In genomic region chr14:99971087-99971928, GRCh38 we compare ENCODE assay signal across 8 cellular contexts.
DNase-seq lines count a peak whose midpoint lies in the region; ATAC-seq and TF ChIP-seq lines count a peak whose summit lies in the region.

No MANE protein-coding gene starts in this region.

- POLR2A ChIA-PET in IMR-90 (lab: Charles Lee; ENCODE audit: unreplicated experiment) = no interaction called here

- no peaks in the 10 kb centered on the region for H3K9me3 Mint-ChIP-seq in activated T-helper 2 cell treated with anti-CD3 and anti-CD28 coated beads, Interferon-gamma antibody, Interleukin-2, Interleukin-4, amounts not matched to agents 10 μg/mL and 5 μg/mL and 100 μg/mL, durations not matched to agents 14 hours and 24 hours and 36 hours
- peaks cover 26% of the 10 kb centered on the region for H3K9me3 Mint-ChIP-seq in nephron
- no peaks in the 10 kb centered on the region for H3K9me3 Mint-ChIP-seq in stimulated activated naive B cell treated with anti-CD40 and anti-IgM and Interleukin-4, amounts not matched to agents 10 μg/mL and 1 μg/mL and 100 μg/mL, for 72 hours

- 0 out of 2 replicates have a peak overlapping the region, but pooled peaks have one; percentile 10 for H4K91ac ChIP-seq in IMR-90 (ENCODE audit: insufficient read depth, low read depth, low read length)

- peak overlapping the region; percentile 97 for H3K4me3 ChIP-seq in BLaER1
- H3K4me3 ChIP-seq in IMR-90 (ENCODE audit: insufficient read depth, low read depth, low read length) = peak overlapping the region; percentile 96
- peak overlapping the region; percentile 64 to 95 (median 78) for H3K4me3 ChIP-seq in Peyer's patch
- peak overlapping the region; percentile 68 for H3K4me3 ChIP-seq in fibroblast of pulmonary artery (replicated peaks; ENCODE audit: low read depth, low read length)

- BruUV-seq in IMR-90 (replicated peaks; lab: Mats Ljungman, UMichigan) = no TSS peak

- H3K79me1 ChIP-seq in IMR-90 (ENCODE audit: low read depth in 1 of 2, low read length in 2 of 2) = peaks cover 13 to 24% of the 10 kb centered on the region in 2 experiments; a peak in 3 of 4 replicates

- H2BK20ac ChIP-seq in IMR-90 (ENCODE audit: low read depth, low read length) = no peak overlapping the region

- no peak overlapping the region for H4K5ac ChIP-seq in IMR-90 (ENCODE audit: low read depth, low read length)

- CTCF ChIA-PET in IMR-90 (lab: Yijun Ruan, JAX) = interaction anchor here (0.6 to 1.5 kb wide), 2 partner anchors 51 to 137 kb away, joined by 3 to 4 read pairs; no protein-coding TSS in a partner anchor

- no peak overlapping the region for H3K23ac ChIP-seq in IMR-90 (ENCODE audit: low read depth, low read length)

- peaks cover 29% of the 10 kb centered on the region for H4K20me1 ChIP-seq in BLaER1
- H4K20me1 ChIP-seq in IMR-90 (ENCODE audit: insufficient read depth, low read length) = 0 out of 2 replicates have a peak, but pooled peaks cover 5% of the 10 kb centered on the region

- 0 out of 2 replicates have a peak overlapping the region, but pooled peaks have one; percentile 50 for H3K14ac ChIP-seq in IMR-90 (replicated peaks; ENCODE audit: low read depth, low read length)

- ATAC-seq in GM19452 (IDR thresholded peaks at IDR 0.05; ENCODE audit: unreplicated experiment) (peak; percentile 63), IMR-90 (ENCODE audit: low read depth) (peak; percentile 89)
- peak; percentile 87 to 88 for ATAC-seq in stimulated activated naive B cell treated with anti-CD40 and anti-IgM and Interleukin-4, amounts not matched to agents 10 μg/mL and 1 μg/mL and 100 μg/mL, for 72 hours (replicated peaks)

- peak overlapping the region; percentile 94 for H2AFZ ChIP-seq in IMR-90 (replicated peaks; ENCODE audit: low read length, poor library complexity)

- H3K27ac Mint-ChIP-seq in activated T-helper 2 cell treated with anti-CD3 and anti-CD28 coated beads, Interferon-gamma antibody, Interleukin-2, Interleukin-4, amounts not matched to agents 10 μg/mL and 5 μg/mL and 100 μg/mL, durations not matched to agents 14 hours and 24 hours and 36 hours = peak overlapping the region; percentile 50
- peak overlapping the region; percentile 72 to 74 (median 72) for H3K27ac Mint-ChIP-seq in nephron
- no peak overlapping the region for H3K27ac Mint-ChIP-seq in stimulated activated naive B cell treated with anti-CD40 and anti-IgM and Interleukin-4, amounts not matched to agents 10 μg/mL and 1 μg/mL and 100 μg/mL, for 72 hours

- no peak for TF ChIP-seq POLR2A in IMR-90 (IDR thresholded peaks at IDR 0.05; ENCODE audit: low read depth, low read length)
- peak; percentile 18 to 23 for TF ChIP-seq POLR2A in Peyer's patch (IDR thresholded peaks at IDR 0.05)

- H3K36me3 Mint-ChIP-seq in activated T-helper 2 cell treated with anti-CD3 and anti-CD28 coated beads, Interferon-gamma antibody, Interleukin-2, Interleukin-4, amounts not matched to agents 10 μg/mL and 5 μg/mL and 100 μg/mL, durations not matched to agents 14 hours and 24 hours and 36 hours (ENCODE audit: low read depth) = peaks cover 3% of the 10 kb centered on the region
- peaks cover 31% of the 10 kb centered on the region for H3K36me3 Mint-ChIP-seq in nephron (ENCODE audit: low read depth)
- peaks cover 0 to 5% of the 10 kb centered on the region in 2 donors for H3K36me3 Mint-ChIP-seq in stimulated activated naive B cell treated with anti-CD40 and anti-IgM and Interleukin-4, amounts not matched to agents 10 μg/mL and 1 μg/mL and 100 μg/mL, for 72 hours

- no peak for TF ChIP-seq RAD21 in IMR-90 (IDR thresholded peaks at IDR 0.05; ENCODE audit: low read length)

- peaks cover 20% of the 10 kb centered on the region for H3K4me1 Mint-ChIP-seq in activated T-helper 2 cell treated with anti-CD3 and anti-CD28 coated beads, Interferon-gamma antibody, Interleukin-2, Interleukin-4, amounts not matched to agents 10 μg/mL and 5 μg/mL and 100 μg/mL, durations not matched to agents 14 hours and 24 hours and 36 hours (ENCODE audit: low read depth)
- H3K4me1 Mint-ChIP-seq in nephron = peaks cover 31% of the 10 kb centered on the region
- peaks cover 7 to 9% of the 10 kb centered on the region in 2 donors for H3K4me1 Mint-ChIP-seq in stimulated activated naive B cell treated with anti-CD40 and anti-IgM and Interleukin-4, amounts not matched to agents 10 μg/mL and 1 μg/mL and 100 μg/mL, for 72 hours

- H3K4me1 ChIP-seq in BLaER1 (peaks cover 17% of the 10 kb centered on the region), IMR-90 (ENCODE audit: control insufficient read depth, insufficient read depth, low read length) (peaks cover 8% of the 10 kb centered on the region), Peyer's patch (peaks cover 0 to 6% (median 4%) of the 10 kb centered on the region in 4 donors)

- H3K27ac ChIP-seq in BLaER1 = peak overlapping the region; percentile 94
- H3K27ac ChIP-seq in IMR-90 (ENCODE audit: insufficient read depth, low read length) = peak overlapping the region; percentile 66
- peak overlapping the region; percentile 50 to 78 (median 68) for H3K27ac ChIP-seq in Peyer's patch

- peak overlapping the region; percentile 64 for H2BK5ac ChIP-seq in IMR-90 (ENCODE audit: low read depth, low read length, poor library complexity, severe bottlenecking)

- H2BK15ac ChIP-seq in IMR-90 (ENCODE audit: low read depth, low read length) = no peak overlapping the region; the same call in 2 of the 3 replicates

- dilution Hi-C loops in IMR-90 (cut with HindIII; ENCODE audit: low sequenced_read_pairs, unreplicated experiment) = no loop called here

- H3K9ac ChIP-seq in BLaER1 = peak overlapping the region; percentile 95
- peak overlapping the region; percentile 79 for H3K9ac ChIP-seq in IMR-90 (ENCODE audit: low read depth, low read length)

- TF ChIP-seq CTCF in IMR-90 (conservative IDR thresholded peaks at IDR 0.05; ENCODE audit: low read depth, low read length) = no peak
- TF ChIP-seq CTCF in Peyer's patch (IDR thresholded peaks at IDR 0.05) = no peak
- TF ChIP-seq CTCF in fibroblast of pulmonary artery (IDR thresholded peaks at IDR 0.05; ENCODE audit: low read length, missing control alignments) = no peak
- no peak for TF ChIP-seq CTCF in nephron (IDR thresholded peaks at IDR 0.05; ENCODE audit: unreplicated experiment in 3 of 3)

- 0% methylated on average over 10 of the region's 115 CpGs; no CpG with 5 or more reads in 1 of the 2 experiments for WGBS in IMR-90 (ENCODE audit: extremely low coverage in 2 of 2, insufficient read length in 1 of 2), 2 experiments

- DNase-seq in IMR-90 (peak; percentile 80), Peyer's patch (peak; percentile 65 to 89 (median 89)), fibroblast of pulmonary artery (ENCODE audit: low read depth) (peak; percentile 83)
- DNase-seq in activated T-helper 2 cell treated with anti-CD3 and anti-CD28 coated beads, Interferon-gamma antibody, Interleukin-2, Interleukin-4, amounts not matched to agents 10 μg/mL and 5 μg/mL and 100 μg/mL, durations not matched to agents 14 hours and 24 hours and 36 hours (ENCODE audit: low spot score) = peak; percentile 71
- DNase-seq in stimulated activated naive B cell treated with anti-CD40 and anti-IgM and Interleukin-4, amounts not matched to agents 10 μg/mL and 1 μg/mL and 100 μg/mL, for 72 hours = peak; percentile 67

- H3K9me1 ChIP-seq in IMR-90 (ENCODE audit: insufficient read depth, low read length) = 0 out of 2 replicates have a peak, but pooled peaks cover 7% of the 10 kb centered on the region

- H3K27me3 ChIP-seq in BLaER1 = no peaks in the 10 kb centered on the region
- no peaks in the 10 kb centered on the region for H3K27me3 ChIP-seq in IMR-90 (ENCODE audit: control insufficient read depth, insufficient read depth, low read length)
- H3K27me3 ChIP-seq in Peyer's patch = no peaks in the 10 kb centered on the region

- H3K4ac ChIP-seq in IMR-90 (ENCODE audit: low read depth, low read length) = peak overlapping the region; percentile 53; the same call in 1 of the 2 replicates

- H3K27me3 Mint-ChIP-seq in activated T-helper 2 cell treated with anti-CD3 and anti-CD28 coated beads, Interferon-gamma antibody, Interleukin-2, Interleukin-4, amounts not matched to agents 10 μg/mL and 5 μg/mL and 100 μg/mL, durations not matched to agents 14 hours and 24 hours and 36 hours (ENCODE audit: low read depth) = peaks cover 26% of the 10 kb centered on the region
- peaks cover 8% of the 10 kb centered on the region for H3K27me3 Mint-ChIP-seq in nephron (ENCODE audit: low read depth)
- peaks cover 30 to 51% of the 10 kb centered on the region in 2 donors for H3K27me3 Mint-ChIP-seq in stimulated activated naive B cell treated with anti-CD40 and anti-IgM and Interleukin-4, amounts not matched to agents 10 μg/mL and 1 μg/mL and 100 μg/mL, for 72 hours

- in situ Hi-C loops in IMR-90 (cut with MboI; ENCODE audit: low sequenced_read_pairs) = no loop called here

- H3K18ac ChIP-seq in IMR-90 (ENCODE audit: low read depth, low read length) = no peak overlapping the region; the same call in 1 of the 2 replicates

- H3K9me3 ChIP-seq in BLaER1 (peaks cover 16% of the 10 kb centered on the region), IMR-90 (ENCODE audit: control insufficient read depth, insufficient read depth, low read length) (peaks cover 9% of the 10 kb centered on the region), Peyer's patch (no peaks in the 10 kb centered on the region)

- no peak overlapping the region for H3K56ac ChIP-seq in IMR-90 (ENCODE audit: extremely low read depth, insufficient read depth, low read length)

- intact Hi-C loops in IMR-90 (cut with micrococcal nuclease) = no loop called here
- intact Hi-C loops in activated T-helper 2 cell treated with anti-CD3 and anti-CD28 coated beads, Interferon-gamma antibody, Interleukin-2, Interleukin-4, amounts not matched to agents 10 μg/mL and 5 μg/mL and 100 μg/mL, durations not matched to agents 14 hours and 24 hours and 36 hours (cut with micrococcal nuclease) = no loop called here

- peak overlapping the region in 1 of 2 experiments; percentile 56; a peak in 1 of 4 replicates for H4K8ac ChIP-seq in IMR-90 (ENCODE audit: low read depth in 2 of 2, low read length in 2 of 2)

- H2AK5ac ChIP-seq in IMR-90 (ENCODE audit: low read depth, low read length) = peak overlapping the region; percentile 43; the same call in 1 of the 2 replicates

- H3K36me3 ChIP-seq in BLaER1 = peaks cover 14% of the 10 kb centered on the region; the same call in 1 of the 2 replicates
- no peaks in the 10 kb centered on the region; the same call in 1 of the 2 replicates for H3K36me3 ChIP-seq in IMR-90 (ENCODE audit: control insufficient read depth, insufficient read depth, low read length)
- H3K36me3 ChIP-seq in Peyer's patch = no peaks in the 10 kb centered on the region

- peak overlapping the region; percentile 87 for H2AK9ac ChIP-seq in IMR-90 (replicated peaks; ENCODE audit: low read depth, low read length, poor library complexity)

- H2BK120ac ChIP-seq in IMR-90 (ENCODE audit: low read depth, low read length) = no peak overlapping the region

- peak overlapping the region; percentile 71 for H3K4me3 Mint-ChIP-seq in activated T-helper 2 cell treated with anti-CD3 and anti-CD28 coated beads, Interferon-gamma antibody, Interleukin-2, Interleukin-4, amounts not matched to agents 10 μg/mL and 5 μg/mL and 100 μg/mL, durations not matched to agents 14 hours and 24 hours and 36 hours (ENCODE audit: low read depth)
- peak overlapping the region; percentile 78 to 83 (median 80) for H3K4me3 Mint-ChIP-seq in nephron
- peak overlapping the region; percentile 64 to 80 for H3K4me3 Mint-ChIP-seq in stimulated activated naive B cell treated with anti-CD40 and anti-IgM and Interleukin-4, amounts not matched to agents 10 μg/mL and 1 μg/mL and 100 μg/mL, for 72 hours

- peak overlapping the region; percentile 76 for H3K4me2 ChIP-seq in BLaER1
- H3K4me2 ChIP-seq in IMR-90 (ENCODE audit: low read depth, low read length) = peak overlapping the region; percentile 74

Comparison
In these comparisons a context has a peak if more than half of its experiments do, and no peak if none do; other contexts are left out.
1. Peak in every context shown above with its lines: DNase-seq, ATAC-seq, H3K4me3 ChIP-seq and H3K27ac ChIP-seq.